6 cellular contexts compared by ENCODE assay signal in genomic region chr2:143392358-143392757, GRCh38.
"Had no signal": no experiment of that assay in that cellular context is flagged by ENCODE, and none has a peak within 500 bp of the region (broad histone marks: within the 10 kb centered on the region; RNA-seq: fewer than 3 reads in every experiment).

No MANE protein-coding gene starts in this region.

- H3K4me3 Mint-ChIP-seq: HFFc6 had no signal

- H3K9me3 Mint-ChIP-seq: HFFc6 had no signal

- ATAC-seq: HCT116 had no signal

- DNase-seq: GM23248, GOT3, H7, HFFc6, IMR-90 had no signal

- H3K27ac Mint-ChIP-seq: HFFc6 had no signal
